ENCODE assay signal across 9 cellular contexts in the genomic region with DNA sequence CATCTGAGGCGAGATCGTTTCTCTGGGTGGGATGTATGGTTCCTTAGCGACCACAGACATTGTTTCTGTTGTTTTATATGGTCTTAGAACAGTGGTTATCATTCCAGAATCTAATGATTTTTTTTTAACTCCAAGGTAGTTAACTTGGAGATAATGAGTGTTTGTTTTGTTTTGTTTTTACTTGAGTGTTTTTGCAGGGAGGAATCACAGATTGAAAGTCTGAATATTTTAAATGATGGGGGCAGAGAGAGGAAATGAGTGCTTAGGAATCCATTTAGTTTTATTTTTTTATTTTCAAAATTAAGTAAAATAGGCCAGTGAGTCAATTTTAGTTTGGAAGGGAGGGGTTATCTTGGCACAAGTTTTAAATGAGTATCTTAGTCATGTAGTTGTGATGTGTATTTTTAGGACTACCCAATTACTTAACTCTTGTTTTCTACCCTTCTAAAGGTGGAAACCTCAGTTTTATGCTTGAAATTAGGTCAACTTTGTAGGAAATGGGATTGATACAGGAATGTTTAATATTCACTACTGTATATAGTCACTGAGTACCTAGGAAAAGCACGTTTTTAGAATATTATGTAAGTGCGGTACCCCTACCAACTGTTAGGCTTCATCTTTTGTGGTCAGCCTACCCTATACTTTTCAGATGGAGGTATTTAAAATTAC. TPM values are rescaled to one million over a fixed set of nuclear protein-coding genes. Genes with fewer than 3 reads are reported as not detected.
DNase-seq lines count a peak whose midpoint lies in the region; ATAC-seq and TF ChIP-seq lines count a peak whose summit lies in the region.
"Had no signal": no experiment of that assay in that cellular context is flagged by ENCODE, and none has a peak within 500 bp of the region (broad histone marks: within the 10 kb centered on the region; RNA-seq: fewer than 3 reads in every experiment).

No MANE protein-coding gene starts in this region.

- intact Hi-C loops in esophagus squamous epithelium (cut with DNase I) (no loop called here), prostate gland (cut with DNase I) (loop anchor here (5.0 to 10.0 kb wide), 3 partner anchors 106 to 253 kb away; a partner anchor contains a TSS)

- H3K9me3 ChIP-seq in esophagus squamous epithelium (no peaks in the 10 kb centered on the region), prostate gland (no peaks in the 10 kb centered on the region)

- peak overlapping the region; percentile 49; the same call in 1 of the 2 replicates for H3K27ac ChIP-seq in RWPE1
- H3K27ac ChIP-seq in esophagus squamous epithelium: peak overlapping the region; percentile 96 to 100 (median 98)
- peak overlapping the region; percentile 99 for H3K27ac ChIP-seq in prostate gland

- H3K4me3 ChIP-seq in esophagus squamous epithelium (peak overlapping the region; percentile 70 to 98 (median 94)), prostate gland (peak overlapping the region; percentile 88 to 95)

- H3K36me3 ChIP-seq in esophagus squamous epithelium (peaks cover 0 to 1% (median 0%) of the 10 kb centered on the region in 3 donors), prostate gland (no peaks in the 10 kb centered on the region)

- POLR2A ChIA-PET in RWPE1 (lab: Yijun Ruan, JAX; ENCODE audit: low non-redundant PET): no interaction called here

- 14 to 18% methylated on average over 5 of the region's 5 CpGs for WGBS in esophagus squamous epithelium, 2 donors
- 17% methylated on average over 5 of the region's 5 CpGs for WGBS in prostate gland

- H3K4me1 ChIP-seq in esophagus squamous epithelium: peaks cover 26 to 80% (median 37%) of the 10 kb centered on the region in 3 donors
- H3K4me1 ChIP-seq in prostate gland (replicated peaks): no peaks in the 10 kb centered on the region

- DNase-seq in EL (peak; percentile 30), RWPE1 (ENCODE audit: low spot score) (peak; percentile 45), esophagus squamous epithelium (lab: John Stamatoyannopoulos, UW) (no peak), prostate gland (ENCODE audit: low spot score) (no peak), COLO668 (lab: John Stamatoyannopoulos, UW; ENCODE audit: unreplicated experiment) (no peak), HuH-7 (ENCODE audit: low spot score) (no peak)

- CTCF ChIA-PET in RWPE1 (lab: Yijun Ruan, JAX): interaction anchor here (0.6 kb wide), 2 partner anchors 65 to 117 kb away, joined by 3 to 4 read pairs; no protein-coding TSS in a partner anchor

- TF ChIP-seq POLR2A in esophagus squamous epithelium (IDR thresholded peaks at IDR 0.05) (no peak), prostate gland (IDR thresholded peaks at IDR 0.05) (no peak)

- H3K27me3 ChIP-seq in esophagus squamous epithelium (no peaks in the 10 kb centered on the region), prostate gland (replicated peaks; ENCODE audit: insufficient read depth) (no peaks in the 10 kb centered on the region)

- TF ChIP-seq CTCF in RWPE1 (conservative IDR thresholded peaks at IDR 0.05; ENCODE audit: low read depth) (no peak), esophagus squamous epithelium (IDR thresholded peaks at IDR 0.05) (no peak), prostate gland (IDR thresholded peaks at IDR 0.05) (no peak)

- ATAC-seq in HG02623 (IDR thresholded peaks at IDR 0.05; ENCODE audit: unreplicated experiment): no peak
- no peak for ATAC-seq in GM21515 (IDR thresholded peaks at IDR 0.05; ENCODE audit: unreplicated experiment)

RNA-seq across cellular contexts. Expression of a gene that starts 2.0 kb away (rescaled TPM):
- total RNA-seq in esophagus squamous epithelium (10 to 100 TPM; 14.3 to 19.1 (median 16.7) TPM), prostate gland (10 to 100 TPM; 25.6 to 42.7 TPM)

RNA-seq across cellular contexts. Expression of a gene that starts 23.6 kb away (rescaled TPM):
- 100 to 1,000 TPM in 1 of 4 donors, 10 to 100 TPM in 3; 39.5 to 204 (median 56.5) TPM for total RNA-seq in esophagus squamous epithelium
- total RNA-seq in prostate gland: 1 to 10 TPM in 1 of 2 donors, under 1 TPM in 1; 0.23 to 1.5 TPM
- total RNA-seq: SK-MEL-5 had no signal

Comparison
In these comparisons a context has a peak if more than half of its experiments do, and no peak if none do; other contexts are left out.
1. DNase-seq: peak in EL (single experiment) and RWPE1 (single experiment); none in esophagus squamous epithelium (single experiment), prostate gland (single experiment), COLO668 (single experiment) and HuH-7 (single experiment).
2. H3K27ac ChIP-seq: peak in every context shown above with its lines; median percentile 99 in prostate gland; 98 in esophagus squamous epithelium; 49 in RWPE1.
3. RNA of a gene that starts 23.6 kb away (total RNA-seq): 39.5 to 204 TPM in esophagus squamous epithelium; 0.23 to 1.5 TPM in prostate gland; every median in the first group is over 10 times any median in the second.